Comparison of ENCODE assay signal across 17 cellular contexts in the genomic region with DNA sequence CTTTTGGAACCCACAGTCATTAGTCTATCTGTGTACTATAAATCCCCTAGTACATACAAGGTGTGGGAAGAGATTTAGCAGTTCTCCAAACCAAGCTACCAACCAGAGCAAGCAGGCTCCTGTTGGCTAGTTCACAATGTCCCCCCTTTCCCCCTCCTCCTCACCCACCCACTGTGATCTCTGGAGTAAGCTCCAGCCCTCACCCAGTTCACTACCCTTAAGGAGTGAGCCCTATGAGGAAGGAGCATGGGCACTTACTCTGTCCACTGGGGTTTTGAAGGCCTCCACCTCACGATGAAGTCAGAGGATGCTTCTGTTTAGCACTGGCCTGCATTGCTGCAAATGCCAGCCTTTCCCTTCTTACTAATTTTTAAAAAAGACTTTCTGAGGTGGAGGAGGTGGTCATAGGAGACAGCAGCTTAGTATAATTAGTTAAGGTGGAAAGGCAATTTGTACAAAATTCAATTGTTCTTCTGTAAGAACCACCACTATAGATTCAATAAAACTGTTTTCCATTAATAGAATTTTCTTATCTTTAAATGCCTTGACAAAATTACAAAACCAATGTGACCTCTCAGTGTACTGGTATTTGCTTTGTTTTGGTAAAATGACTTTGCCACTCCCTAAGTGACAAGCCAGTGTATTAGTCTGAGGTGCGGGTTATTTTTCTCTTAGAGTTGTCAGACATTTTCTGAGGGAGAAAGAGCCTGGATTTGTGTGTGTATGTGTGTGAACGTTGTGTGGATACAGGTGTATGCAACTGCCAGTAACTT.
"Had no signal": no experiment of that assay in that cellular context is flagged by ENCODE, and none has a peak within 500 bp of the region (broad histone marks: within the 10 kb centered on the region; RNA-seq: fewer than 3 reads in every experiment).

No MANE protein-coding gene starts in this region.

- H3K4me3 Mint-ChIP-seq: activated CD8-positive, alpha-beta T cell treated with anti-CD3 and anti-CD28 coated beads, Interleukin-2, amount 10 ng/mL, durations not matched to agents 7 days and 5 days; activated naive CD8-positive, alpha-beta T cell treated with anti-CD3 and anti-CD28 coated beads for 36 hours; memory B cell; neural crest cell; T-cell; T-helper 2 cell treated with Interferon-gamma antibody and Interleukin-4, amounts not matched to agents 5 μg/mL and 100 μg/mL, for 36 hours had no signal

- H3K27ac Mint-ChIP-seq: activated CD8-positive, alpha-beta T cell treated with anti-CD3 and anti-CD28 coated beads, Interleukin-2, amount 10 ng/mL, durations not matched to agents 7 days and 5 days; activated naive CD8-positive, alpha-beta T cell treated with anti-CD3 and anti-CD28 coated beads for 36 hours; T-cell; T-helper 2 cell treated with Interferon-gamma antibody and Interleukin-4, amounts not matched to agents 5 μg/mL and 100 μg/mL, for 36 hours had no signal

- FAIRE-seq: bronchial epithelial cell, islet of Langerhans had no signal

- H3K27me3 Mint-ChIP-seq: activated naive CD8-positive, alpha-beta T cell treated with anti-CD3 and anti-CD28 coated beads for 36 hours; memory B cell; T-cell had no signal

- H3K27ac ChIP-seq: gastrocnemius medialis, heart left ventricle, thoracic aorta, upper lobe of left lung, VCaP had no signal

- H3K4me3 ChIP-seq: gastrocnemius medialis, heart left ventricle, thoracic aorta, upper lobe of left lung had no signal

- H3K36me3 ChIP-seq: gastrocnemius medialis, heart left ventricle, thoracic aorta, upper lobe of left lung had no signal

- H3K9me3 ChIP-seq: gastrocnemius medialis, thoracic aorta, upper lobe of left lung had no signal

- H3K9me3 Mint-ChIP-seq: activated naive CD8-positive, alpha-beta T cell treated with anti-CD3 and anti-CD28 coated beads for 36 hours; T-helper 2 cell treated with Interferon-gamma antibody and Interleukin-4, amounts not matched to agents 5 μg/mL and 100 μg/mL, for 36 hours had no signal

- H3K27me3 ChIP-seq: gastrocnemius medialis, heart left ventricle, upper lobe of left lung had no signal

- ATAC-seq: activated CD8-positive, alpha-beta T cell treated with anti-CD3 and anti-CD28 coated beads, Interleukin-2, amount 10 ng/mL, durations not matched to agents 7 days and 5 days; gastrocnemius medialis; T-cell had no signal

- DNase-seq: activated CD4-positive, alpha-beta T cell treated with anti-CD3 and anti-CD28 coated beads, Interleukin-2, amount 50 U/mL, for 1 hour; activated CD4-positive, CD25-positive, alpha-beta regulatory T cell treated with anti-CD3 and anti-CD28 coated beads, Interleukin-2, amount 50 U/mL, for 72 hours; activated CD8-positive, alpha-beta T cell treated with anti-CD3 and anti-CD28 coated beads, Interleukin-2, amount 10 ng/mL, durations not matched to agents 7 days and 5 days; activated naive CD8-positive, alpha-beta T cell treated with anti-CD3 and anti-CD28 coated beads for 36 hours; effector CD8-positive, alpha-beta T cell; gastrocnemius medialis; heart left ventricle; stimulated activated CD4-positive, alpha-beta T cell treated with anti-CD3 and anti-CD28 coated beads, Interleukin-4, amount 100 ng/mL, for 4 hours; T-cell had no signal
